ENCODE assay signal across 8 cellular contexts in the genomic region with DNA sequence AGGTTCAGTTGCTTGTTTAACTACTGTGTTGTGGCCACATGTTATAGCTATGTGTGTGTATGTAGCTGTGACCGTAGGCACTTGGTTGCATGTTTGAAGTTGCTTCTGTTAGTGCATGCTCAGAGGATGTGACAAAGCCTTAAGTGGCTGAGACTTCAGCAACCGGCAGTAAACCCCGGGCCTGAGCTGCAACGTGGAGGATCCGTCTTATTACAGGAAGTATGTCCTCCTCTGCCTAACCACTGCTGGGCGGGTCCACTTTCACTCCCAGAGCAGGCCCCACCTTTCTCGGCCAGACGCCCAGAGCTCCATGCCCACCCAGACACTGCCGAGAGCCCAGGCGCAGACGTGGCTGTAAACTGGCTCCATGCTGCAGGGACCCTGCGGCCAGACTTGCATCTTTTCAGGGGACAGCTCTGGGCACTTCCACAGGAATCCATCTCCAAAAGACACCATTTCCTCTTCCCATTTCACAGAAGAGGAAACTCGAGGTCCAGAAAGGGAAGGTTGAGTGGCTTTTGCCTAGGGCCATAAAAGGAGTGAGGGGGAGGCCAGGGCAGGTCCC. TPM values are rescaled to one million over a fixed set of nuclear protein-coding genes. Genes with fewer than 3 reads are reported as not detected.
DNase-seq lines count a peak whose midpoint lies in the region; ATAC-seq and TF ChIP-seq lines count a peak whose summit lies in the region.

No MANE protein-coding gene starts in this region.

- H2AFZ ChIP-seq in mammary epithelial cell (ENCODE audit: low read depth, low read length), result peak overlapping the region; percentile 72

- no peak overlapping the region for H3K9ac ChIP-seq in mammary epithelial cell (ENCODE audit: insufficient read depth, low read length)

- H3K4me2 ChIP-seq in mammary epithelial cell (ENCODE audit: insufficient read depth, low read depth, low read length), result peak overlapping the region; percentile 17

- DNase-seq in HT-29 (ENCODE audit: low spot score) (peak; percentile 60), T-helper 9 cell (peak; percentile 9), mammary epithelial cell (peak; percentile 31), lower leg skin (ENCODE audit: low spot score in 2 of 2) (peak; percentile 72 to 95), stromal cell of bone marrow (ENCODE audit: low read depth) (peak; percentile 59), H7 (no peak)

- H3K27me3 ChIP-seq in mammary epithelial cell (ENCODE audit: insufficient read depth, low read length) (peaks cover 6% of the 10 kb centered on the region), H7 (ENCODE audit: control insufficient read depth, insufficient read depth, low read length) (peaks cover 92% of the 10 kb centered on the region)

- no peaks in the 10 kb centered on the region for H3K36me3 ChIP-seq in mammary epithelial cell (ENCODE audit: insufficient read depth, low read length)
- no peaks in the 10 kb centered on the region; the same call in none of the 2 replicates for H3K36me3 ChIP-seq in H7 (replicated peaks; ENCODE audit: control insufficient read depth, insufficient read depth, low read length)

- dilution Hi-C loops in mammary epithelial cell (cut with HindIII; ENCODE audit: low sequenced_read_pairs), result loop anchor here (5.0 to 10.0 kb wide), 3 partner anchors 35 to 118 kb away; no protein-coding TSS in a partner anchor

- CTCF ChIA-PET in mammary epithelial cell (lab: Charles Lee; ENCODE audit: low non-redundant PET), result interaction anchor here (0.5 kb wide), 1 partner anchor 622 kb away, joined by 10 read pairs; no protein-coding TSS in a partner anchor

- intact Hi-C loops in mammary epithelial cell (cut with micrococcal nuclease) (loop anchor here (5.0 kb wide), 1 partner anchor 55 kb away; no protein-coding TSS in a partner anchor), lower leg skin (cut with DNase I; ENCODE audit: low total_unique reads) (loop anchor here (10.0 kb wide), 1 partner anchor 62 kb away; a partner anchor contains a TSS)

- no peak overlapping the region for H3K4me3 ChIP-seq in mammary epithelial cell (replicated peaks in 1 of 3; ENCODE audit: insufficient read depth in 1 of 3, low read depth in 2 of 3, low read length in 3 of 3)
- H3K4me3 ChIP-seq in lower leg skin (ENCODE audit: low read depth, poor library complexity, severe bottlenecking), result no peak overlapping the region
- H3K4me3 ChIP-seq in H7 (ENCODE audit: insufficient read depth, low read depth, low read length), result no peak overlapping the region

- ATAC-seq in HG02588 (IDR thresholded peaks at IDR 0.05; ENCODE audit: unreplicated experiment), result no peak
- ATAC-seq in HG03045 (IDR thresholded peaks at IDR 0.05; ENCODE audit: unreplicated experiment), result no peak

- no TSS peak for BruUV-seq in mammary epithelial cell (replicated peaks; lab: Mats Ljungman, UMichigan)

- in situ Hi-C loops in mammary epithelial cell (cut with MboI; ENCODE audit: low sequenced_read_pairs in 2 of 2), result no loop called here

- no peaks in the 10 kb centered on the region for H3K9me3 ChIP-seq in mammary epithelial cell (replicated peaks; ENCODE audit: insufficient read depth, low read length)

- H3K27ac ChIP-seq in mammary epithelial cell (ENCODE audit: insufficient read depth, low read depth, low read length), result no peak overlapping the region

- 14% methylated on average over 9 of the region's 13 CpGs for WGBS in mammary epithelial cell (ENCODE audit: low coverage, missing lambda C conversion rate)
- 4 to 6% methylated on average over 13 of the region's 13 CpGs for WGBS in lower leg skin, 2 donors

- peaks cover 20% of the 10 kb centered on the region for H3K4me1 ChIP-seq in mammary epithelial cell (ENCODE audit: insufficient read depth, low read length)

- H4K20me1 ChIP-seq in mammary epithelial cell (ENCODE audit: insufficient read depth, low read length), result no peaks in the 10 kb centered on the region

- H3K79me2 ChIP-seq in mammary epithelial cell (ENCODE audit: insufficient read depth, low read length), result no peaks in the 10 kb centered on the region

- no peak for TF ChIP-seq POLR2A in lower leg skin (IDR thresholded peaks at IDR 0.05)

- no peak for TF ChIP-seq CTCF in mammary epithelial cell (conservative IDR thresholded peaks at IDR 0.05 in 1 of 2, IDR thresholded peaks at IDR 0.05 in 1 of 2; ENCODE audit: extremely low read depth in 1 of 2, insufficient read depth in 1 of 2, low read depth in 1 of 2, low read length in 2 of 2)
- TF ChIP-seq CTCF in lower leg skin (IDR thresholded peaks at IDR 0.05), result no peak

RNA-seq across cellular contexts. Expression of a gene that starts 2.2 kb away (rescaled TPM):
- total RNA-seq in HT-29 (2014; rRNA removed; shearing (Covaris generic)), result 2.1 and 2.3 TPM in 2 replicates
- 1 to 10 TPM in 1 of 2 donors, under 1 TPM in 1; 0.24 to 1.5 TPM for total RNA-seq in mammary epithelial cell
- 0.56 TPM for polyA plus RNA-seq in mammary epithelial cell
- not detected for polyA minus RNA-seq in mammary epithelial cell
- total RNA-seq in lower leg skin, result 10 to 100 TPM; 39.5 to 49.1 (median 46.2) TPM
- 0.24 and 0.37 TPM in 2 replicates for total RNA-seq in H7 (2014; rRNA removed; shearing (Covaris generic))

RNA-seq across cellular contexts. Expression of a gene that starts 52.8 kb away (rescaled TPM):
- total RNA-seq in HT-29 (2014; rRNA removed; shearing (Covaris generic)), result 2.7 and 2.9 TPM in 2 replicates
- 10 to 100 TPM; 12.4 to 24.8 TPM for total RNA-seq in mammary epithelial cell
- 6.3 TPM for polyA plus RNA-seq in mammary epithelial cell
- polyA minus RNA-seq in mammary epithelial cell, result 19.7 TPM
- 10 to 100 TPM; 19.1 to 41.6 (median 32.8) TPM for total RNA-seq in lower leg skin
- total RNA-seq in H7 (2014; rRNA removed; shearing (Covaris generic)), result 1.6 and 3.2 TPM in 2 replicates

Comparison
In these comparisons a context has a peak if more than half of its experiments do, and no peak if none do; other contexts are left out.
1. RNA of a gene that starts 2.2 kb away (total RNA-seq): 39.5 to 49.1 TPM in lower leg skin; 2.1 to 2.3 TPM in HT-29, 0.24 to 1.5 TPM in mammary epithelial cell and 0.24 to 0.37 TPM in H7; every median in the first group is over 10 times any median in the second.